Comparison of ENCODE assay signal across 10 cellular contexts in genomic region chrX:38679695-38680094, GRCh38.
"Had no signal": no experiment of that assay in that cellular context is flagged by ENCODE, and none has a peak within 500 bp of the region (broad histone marks: within the 10 kb centered on the region; RNA-seq: fewer than 3 reads in every experiment).

No MANE protein-coding gene starts in this region.

- H3K4me3 ChIP-seq: GM23338 had no signal

- H3K4me1 Mint-ChIP-seq: GM23338, H9, IgD-negative memory B cell had no signal

- DNase-seq: H9, HCEC 1CT, HFFc6, KG1 had no signal

- H3K27ac Mint-ChIP-seq: GM23338, H9, HFFc6, IgD-negative memory B cell had no signal

- H3K27ac ChIP-seq: HL-60 had no signal

- ATAC-seq: GM23338, HepG2 had no signal

- FAIRE-seq: H1, H54, HepG2 had no signal

- H3K4me3 Mint-ChIP-seq: GM23338, H9, HFFc6, IgD-negative memory B cell had no signal

- H3K9me3 Mint-ChIP-seq: GM23338, HFFc6, IgD-negative memory B cell had no signal
